ENCODE assay signal across 37 cellular contexts in genomic region chr4:164405774-164406173, GRCh38.
"Had no signal": no experiment of that assay in that cellular context is flagged by ENCODE, and none has a peak within 500 bp of the region (broad histone marks: within the 10 kb centered on the region; RNA-seq: fewer than 3 reads in every experiment).

No MANE protein-coding gene starts in this region.

- ATAC-seq: activated naive CD4-positive, alpha-beta T cell treated with anti-CD3 and anti-CD28 coated beads, Interleukin-2, amount 50 U/mL, for 72 hours; activated naive CD8-positive, alpha-beta T cell treated with anti-CD3 and anti-CD28 coated beads, Interleukin-2, amount 50 U/mL, for 24 hours; activated T-cell treated with anti-CD3 and anti-CD28 coated beads, Interleukin-2, amount 50 U/mL, for 4 hours; activated T-cell treated with anti-CD3 and anti-CD28 coated beads, Interleukin-2, amount 50 U/mL, for 72 hours; activated T-helper 17 cell treated with anti-CD3 and anti-CD28 coated beads, Interleukin-2, amount 50 U/mL, for 72 hours; body of pancreas had no signal

- H3K4me3 Mint-ChIP-seq: activated naive CD4-positive, alpha-beta T cell treated with anti-CD3 and anti-CD28 coated beads for 36 hours; activated naive CD4-positive, alpha-beta T cell treated with anti-CD3 and anti-CD28 coated beads, Interleukin-2, amount 10 ng/mL, durations not matched to agents 7 days and 5 days; activated naive CD4-positive, alpha-beta T cell treated with anti-CD3 and anti-CD28 coated beads, Interleukin-2, amount 50 U/mL, for 24 hours; activated naive CD8-positive, alpha-beta T cell; activated naive CD8-positive, alpha-beta T cell treated with anti-CD3 and anti-CD28 coated beads for 36 hours; activated naive CD8-positive, alpha-beta T cell treated with anti-CD3 and anti-CD28 coated beads, Interleukin-2, amount 10 ng/mL, durations not matched to agents 7 days and 5 days; activated naive CD8-positive, alpha-beta T cell treated with anti-CD3 and anti-CD28 coated beads, Interleukin-2, amount 50 U/mL, for 24 hours; activated T-cell treated with anti-CD3 and anti-CD28 coated beads, Interleukin-2, amount 50 U/mL, for 24 hours; activated T-cell treated with anti-CD3 and anti-CD28 coated beads, Interleukin-2, amount 50 U/mL, for 4 hours; activated T-cell treated with anti-CD3 and anti-CD28 coated beads, Interleukin-2, amount 50 U/mL, for 72 hours; activated T-helper 1 cell treated with anti-CD3 and anti-CD28 coated beads, Interleukin-12 subunit alpha, Interleukin-12 subunit beta, Interleukin-2, Interleukin-4 antibody, amounts not matched to agents 30 ng/mL and 10 ng/mL and 1 ng/mL, durations not matched to agents 14 hours and 24 hours and 36 hours; activated T-helper 17 cell treated with anti-CD3 and anti-CD28 coated beads, Interleukin-2, amount 50 U/mL, for 72 hours; brain; central memory CD8-positive, alpha-beta T cell had no signal

- H3K9me3 Mint-ChIP-seq: activated naive CD4-positive, alpha-beta T cell treated with anti-CD3 and anti-CD28 coated beads for 36 hours; activated naive CD4-positive, alpha-beta T cell treated with anti-CD3 and anti-CD28 coated beads, Interleukin-2, amount 10 ng/mL, durations not matched to agents 7 days and 5 days; activated naive CD4-positive, alpha-beta T cell treated with anti-CD3 and anti-CD28 coated beads, Interleukin-2, amount 50 U/mL, for 24 hours; activated naive CD8-positive, alpha-beta T cell treated with anti-CD3 and anti-CD28 coated beads for 36 hours; activated naive CD8-positive, alpha-beta T cell treated with anti-CD3 and anti-CD28 coated beads, Interleukin-2, amount 10 ng/mL, durations not matched to agents 7 days and 5 days; activated naive CD8-positive, alpha-beta T cell treated with anti-CD3 and anti-CD28 coated beads, Interleukin-2, amount 50 U/mL, for 24 hours; activated T-cell treated with anti-CD3 and anti-CD28 coated beads, Interleukin-2, amount 50 U/mL, for 4 hours; activated T-helper 1 cell treated with anti-CD3 and anti-CD28 coated beads, Interleukin-12 subunit alpha, Interleukin-12 subunit beta, Interleukin-2, Interleukin-4 antibody, amounts not matched to agents 30 ng/mL and 10 ng/mL and 1 ng/mL, durations not matched to agents 14 hours and 24 hours and 36 hours; activated T-helper 2 cell treated with anti-CD3 and anti-CD28 coated beads, Interferon-gamma antibody, Interleukin-2, Interleukin-4, amounts not matched to agents 10 μg/mL and 5 μg/mL and 100 μg/mL, durations not matched to agents 14 hours and 24 hours and 36 hours; brain had no signal

- H3K4me1 Mint-ChIP-seq: activated naive CD4-positive, alpha-beta T cell treated with anti-CD3 and anti-CD28 coated beads, Interleukin-2, amount 10 ng/mL, durations not matched to agents 7 days and 5 days; activated naive CD4-positive, alpha-beta T cell treated with anti-CD3 and anti-CD28 coated beads, Interleukin-2, amount 50 U/mL, for 24 hours; activated naive CD8-positive, alpha-beta T cell treated with anti-CD3 and anti-CD28 coated beads for 36 hours; activated naive CD8-positive, alpha-beta T cell treated with anti-CD3 and anti-CD28 coated beads, Interleukin-2, amount 10 ng/mL, durations not matched to agents 7 days and 5 days; activated naive CD8-positive, alpha-beta T cell treated with anti-CD3 and anti-CD28 coated beads, Interleukin-2, amount 50 U/mL, for 24 hours; activated T-helper 17 cell treated with anti-CD3 and anti-CD28 coated beads, Interleukin-2, amount 50 U/mL, for 72 hours; brain; central memory CD8-positive, alpha-beta T cell had no signal

- H3K27ac Mint-ChIP-seq: activated naive CD4-positive, alpha-beta T cell treated with anti-CD3 and anti-CD28 coated beads for 36 hours; activated naive CD4-positive, alpha-beta T cell treated with anti-CD3 and anti-CD28 coated beads, Interleukin-2, amount 10 ng/mL, durations not matched to agents 7 days and 5 days; activated naive CD4-positive, alpha-beta T cell treated with anti-CD3 and anti-CD28 coated beads, Interleukin-2, amount 50 U/mL, for 24 hours; activated naive CD4-positive, alpha-beta T cell treated with anti-CD3 and anti-CD28 coated beads, Interleukin-2, amount 50 U/mL, for 72 hours; activated naive CD8-positive, alpha-beta T cell; activated naive CD8-positive, alpha-beta T cell treated with anti-CD3 and anti-CD28 coated beads for 36 hours; activated naive CD8-positive, alpha-beta T cell treated with anti-CD3 and anti-CD28 coated beads, Interleukin-2, amount 10 ng/mL, durations not matched to agents 7 days and 5 days; activated naive CD8-positive, alpha-beta T cell treated with anti-CD3 and anti-CD28 coated beads, Interleukin-2, amount 50 U/mL, for 24 hours; activated T-cell treated with anti-CD3 and anti-CD28 coated beads, Interleukin-2, amount 50 U/mL, for 24 hours; activated T-cell treated with anti-CD3 and anti-CD28 coated beads, Interleukin-2, amount 50 U/mL, for 72 hours; activated T-helper 1 cell treated with anti-CD3 and anti-CD28 coated beads, Interleukin-12 subunit alpha, Interleukin-12 subunit beta, Interleukin-2, Interleukin-4 antibody, amounts not matched to agents 30 ng/mL and 10 ng/mL and 1 ng/mL, durations not matched to agents 14 hours and 24 hours and 36 hours; activated T-helper 17 cell treated with anti-CD3 and anti-CD28 coated beads, Interleukin-2, amount 50 U/mL, for 72 hours; activated T-helper 2 cell treated with anti-CD3 and anti-CD28 coated beads, Interferon-gamma antibody, Interleukin-2, Interleukin-4, amounts not matched to agents 10 μg/mL and 5 μg/mL and 100 μg/mL, durations not matched to agents 14 hours and 24 hours and 36 hours; brain had no signal

- H3K4me1 ChIP-seq: adrenal gland, ascending aorta, body of pancreas, breast epithelium had no signal

- H3K36me3 ChIP-seq: adrenal gland, ascending aorta, brain microvascular endothelial cell, breast epithelium, cardiac muscle cell had no signal

- H3K27ac ChIP-seq: adrenal gland, ascending aorta, body of pancreas, brain microvascular endothelial cell, breast epithelium, cardiac muscle cell had no signal

- H3K27me3 Mint-ChIP-seq: activated naive CD4-positive, alpha-beta T cell treated with anti-CD3 and anti-CD28 coated beads, Interleukin-2, amount 10 ng/mL, durations not matched to agents 7 days and 5 days; activated naive CD4-positive, alpha-beta T cell treated with anti-CD3 and anti-CD28 coated beads, Interleukin-2, amount 50 U/mL, for 24 hours; activated naive CD8-positive, alpha-beta T cell treated with anti-CD3 and anti-CD28 coated beads, Interleukin-2, amount 10 ng/mL, durations not matched to agents 7 days and 5 days; activated T-cell treated with anti-CD3 and anti-CD28 coated beads, Interleukin-2, amount 50 U/mL, for 24 hours; activated T-helper 17 cell treated with anti-CD3 and anti-CD28 coated beads, Interleukin-2, amount 50 U/mL, for 72 hours; brain; central memory CD8-positive, alpha-beta T cell had no signal

- H3K27me3 ChIP-seq: adrenal gland, ascending aorta, body of pancreas, brain microvascular endothelial cell, breast epithelium, cardiac muscle cell had no signal

- H3K36me3 Mint-ChIP-seq: activated naive CD4-positive, alpha-beta T cell treated with anti-CD3 and anti-CD28 coated beads, Interleukin-2, amount 10 ng/mL, durations not matched to agents 7 days and 5 days; activated naive CD4-positive, alpha-beta T cell treated with anti-CD3 and anti-CD28 coated beads, Interleukin-2, amount 50 U/mL, for 24 hours; activated naive CD4-positive, alpha-beta T cell treated with anti-CD3 and anti-CD28 coated beads, Interleukin-2, amount 50 U/mL, for 72 hours; activated naive CD8-positive, alpha-beta T cell; activated naive CD8-positive, alpha-beta T cell treated with anti-CD3 and anti-CD28 coated beads for 36 hours; activated naive CD8-positive, alpha-beta T cell treated with anti-CD3 and anti-CD28 coated beads, Interleukin-2, amount 10 ng/mL, durations not matched to agents 7 days and 5 days; brain had no signal

- H3K4me3 ChIP-seq: adrenal gland, ascending aorta, body of pancreas, breast epithelium, cardiac muscle cell had no signal

- DNase-seq: activated effector memory CD4-positive, alpha-beta T cell treated with anti-CD3 and anti-CD28 coated beads, Interleukin-2, amount 50 U/mL, for 16 hours; activated effector memory CD4-positive, alpha-beta T cell treated with Interleukin-2 at 50 U/mL for 16 hours; activated gamma-delta T cell; activated gamma-delta T cell treated with Interleukin-2 at 50 U/mL for 16 hours; activated naive CD4-positive, alpha-beta T cell; activated naive CD4-positive, alpha-beta T cell treated with anti-CD3 and anti-CD28 coated beads for 36 hours; activated naive CD4-positive, alpha-beta T cell treated with anti-CD3 and anti-CD28 coated beads, Interleukin-2, amount 10 ng/mL, durations not matched to agents 7 days and 5 days; activated naive CD4-positive, alpha-beta T cell treated with anti-CD3 and anti-CD28 coated beads, Interleukin-2, amount 50 U/mL, for 16 hours; activated naive CD4-positive, alpha-beta T cell treated with Interleukin-2 at 50 U/mL for 16 hours; activated naive CD8-positive, alpha-beta T cell treated with anti-CD3 and anti-CD28 coated beads for 36 hours; activated naive CD8-positive, alpha-beta T cell treated with anti-CD3 and anti-CD28 coated beads, Interleukin-2, amount 10 ng/mL, durations not matched to agents 7 days and 5 days; activated naive CD8-positive, alpha-beta T cell treated with anti-CD3 and anti-CD28 coated beads, Interleukin-2, amount 50 U/mL, for 24 hours; activated T-cell treated with anti-CD3 and anti-CD28 coated beads, Interleukin-2, amount 50 U/mL, for 24 hours; activated T-cell treated with anti-CD3 and anti-CD28 coated beads, Interleukin-2, amount 50 U/mL, for 4 hours; activated T-cell treated with anti-CD3 and anti-CD28 coated beads, Interleukin-2, amount 50 U/mL, for 48 hours; activated T-cell treated with anti-CD3 and anti-CD28 coated beads, Interleukin-2, amount 50 U/mL, for 72 hours; adrenal gland; amniotic stem cell; amygdala; anterior cingulate cortex; aorta; body of pancreas; brain microvascular endothelial cell; caudate nucleus; central memory CD4-positive, alpha-beta T cell; cerebellar nuclear complex had no signal

- H3K9me3 ChIP-seq: adrenal gland, ascending aorta, body of pancreas, breast epithelium had no signal
